2 cellular contexts compared by ENCODE assay signal in the genomic region with DNA sequence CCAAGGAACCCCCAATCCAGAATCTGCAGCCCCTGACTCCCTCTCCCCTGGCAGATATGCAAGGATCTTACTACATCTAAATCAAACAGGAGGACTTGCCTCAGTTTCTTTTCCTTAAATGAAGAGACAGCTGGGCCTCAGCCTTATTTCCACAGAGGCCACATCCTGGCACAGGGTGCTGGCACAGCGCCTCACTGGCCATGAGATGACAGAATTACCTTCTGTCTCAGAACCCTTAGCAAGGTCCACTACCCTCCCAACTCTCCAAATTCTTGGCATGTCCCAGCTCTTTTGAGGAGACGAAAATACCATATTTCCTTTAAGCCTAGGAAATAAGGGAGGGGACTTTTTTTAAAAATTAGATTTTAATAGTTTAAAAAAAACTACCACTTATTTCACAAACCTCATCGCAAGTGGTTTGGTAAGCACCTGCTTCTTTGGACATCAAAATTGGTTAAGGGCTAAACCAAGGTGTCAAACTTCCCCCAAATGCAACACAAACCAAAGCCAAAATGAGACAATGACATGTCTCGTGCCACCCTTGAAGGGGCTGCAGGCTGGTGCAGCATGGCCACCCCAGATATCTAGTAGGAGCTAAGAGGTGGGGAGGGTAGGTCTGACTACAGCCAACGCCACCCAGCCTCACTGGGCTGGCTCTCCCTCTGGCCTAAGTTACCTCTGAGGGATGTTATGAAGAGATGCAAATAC.
TF ChIP-seq lines count a peak whose summit lies in the region.

No MANE protein-coding gene starts in this region.

TF ChIP-seq in liver, 16 proteins besides CTCF, POLR2A, EP300 and RAD21:
- TF ChIP-seq, protein P1, sequence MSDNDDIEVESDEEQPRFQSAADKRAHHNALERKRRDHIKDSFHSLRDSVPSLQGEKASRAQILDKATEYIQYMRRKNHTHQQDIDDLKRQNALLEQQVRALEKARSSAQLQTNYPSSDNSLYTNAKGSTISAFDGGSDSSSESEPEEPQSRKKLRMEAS (IDR thresholded peaks at IDR 0.05) = no peak
- TF ChIP-seq, protein P2, sequence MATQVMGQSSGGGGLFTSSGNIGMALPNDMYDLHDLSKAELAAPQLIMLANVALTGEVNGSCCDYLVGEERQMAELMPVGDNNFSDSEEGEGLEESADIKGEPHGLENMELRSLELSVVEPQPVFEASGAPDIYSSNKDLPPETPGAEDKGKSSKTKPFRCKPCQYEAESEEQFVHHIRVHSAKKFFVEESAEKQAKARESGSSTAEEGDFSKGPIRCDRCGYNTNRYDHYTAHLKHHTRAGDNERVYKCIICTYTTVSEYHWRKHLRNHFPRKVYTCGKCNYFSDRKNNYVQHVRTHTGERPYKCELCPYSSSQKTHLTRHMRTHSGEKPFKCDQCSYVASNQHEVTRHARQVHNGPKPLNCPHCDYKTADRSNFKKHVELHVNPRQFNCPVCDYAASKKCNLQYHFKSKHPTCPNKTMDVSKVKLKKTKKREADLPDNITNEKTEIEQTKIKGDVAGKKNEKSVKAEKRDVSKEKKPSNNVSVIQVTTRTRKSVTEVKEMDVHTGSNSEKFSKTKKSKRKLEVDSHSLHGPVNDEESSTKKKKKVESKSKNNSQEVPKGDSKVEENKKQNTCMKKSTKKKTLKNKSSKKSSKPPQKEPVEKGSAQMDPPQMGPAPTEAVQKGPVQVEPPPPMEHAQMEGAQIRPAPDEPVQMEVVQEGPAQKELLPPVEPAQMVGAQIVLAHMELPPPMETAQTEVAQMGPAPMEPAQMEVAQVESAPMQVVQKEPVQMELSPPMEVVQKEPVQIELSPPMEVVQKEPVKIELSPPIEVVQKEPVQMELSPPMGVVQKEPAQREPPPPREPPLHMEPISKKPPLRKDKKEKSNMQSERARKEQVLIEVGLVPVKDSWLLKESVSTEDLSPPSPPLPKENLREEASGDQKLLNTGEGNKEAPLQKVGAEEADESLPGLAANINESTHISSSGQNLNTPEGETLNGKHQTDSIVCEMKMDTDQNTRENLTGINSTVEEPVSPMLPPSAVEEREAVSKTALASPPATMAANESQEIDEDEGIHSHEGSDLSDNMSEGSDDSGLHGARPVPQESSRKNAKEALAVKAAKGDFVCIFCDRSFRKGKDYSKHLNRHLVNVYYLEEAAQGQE (IDR thresholded peaks at IDR 0.05) = no peak
- TF ChIP-seq NR2F2 (IDR thresholded peaks at IDR 0.05) (no peak), EGR1 (IDR thresholded peaks at IDR 0.05; ENCODE audit: low read depth in 2 of 2) (no peak), TAF1 (conservative IDR thresholded peaks at IDR 0.05) (no peak), RXRA (IDR thresholded peaks at IDR 0.05) (no peak), JUND (IDR thresholded peaks at IDR 0.05) (no peak), YY1 (IDR thresholded peaks at IDR 0.05) (no peak), FOXA2 (IDR thresholded peaks at IDR 0.05) (no peak), GABPA (IDR thresholded peaks at IDR 0.05 in 1 of 2, conservative IDR thresholded peaks at IDR 0.05 in 1 of 2) (no peak), FOXA1 (IDR thresholded peaks at IDR 0.05) (no peak), HNF4G (IDR thresholded peaks at IDR 0.05) (no peak), HNF4A (conservative IDR thresholded peaks at IDR 0.05) (no peak), SP1 (IDR thresholded peaks at IDR 0.05) (no peak)
- TF ChIP-seq, protein P3, sequence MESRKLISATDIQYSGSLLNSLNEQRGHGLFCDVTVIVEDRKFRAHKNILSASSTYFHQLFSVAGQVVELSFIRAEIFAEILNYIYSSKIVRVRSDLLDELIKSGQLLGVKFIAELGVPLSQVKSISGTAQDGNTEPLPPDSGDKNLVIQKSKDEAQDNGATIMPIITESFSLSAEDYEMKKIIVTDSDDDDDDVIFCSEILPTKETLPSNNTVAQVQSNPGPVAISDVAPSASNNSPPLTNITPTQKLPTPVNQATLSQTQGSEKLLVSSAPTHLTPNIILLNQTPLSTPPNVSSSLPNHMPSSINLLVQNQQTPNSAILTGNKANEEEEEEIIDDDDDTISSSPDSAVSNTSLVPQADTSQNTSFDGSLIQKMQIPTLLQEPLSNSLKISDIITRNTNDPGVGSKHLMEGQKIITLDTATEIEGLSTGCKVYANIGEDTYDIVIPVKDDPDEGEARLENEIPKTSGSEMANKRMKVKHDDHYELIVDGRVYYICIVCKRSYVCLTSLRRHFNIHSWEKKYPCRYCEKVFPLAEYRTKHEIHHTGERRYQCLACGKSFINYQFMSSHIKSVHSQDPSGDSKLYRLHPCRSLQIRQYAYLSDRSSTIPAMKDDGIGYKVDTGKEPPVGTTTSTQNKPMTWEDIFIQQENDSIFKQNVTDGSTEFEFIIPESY (IDR thresholded peaks at IDR 0.05) = no peak
- TF ChIP-seq, protein P4, sequence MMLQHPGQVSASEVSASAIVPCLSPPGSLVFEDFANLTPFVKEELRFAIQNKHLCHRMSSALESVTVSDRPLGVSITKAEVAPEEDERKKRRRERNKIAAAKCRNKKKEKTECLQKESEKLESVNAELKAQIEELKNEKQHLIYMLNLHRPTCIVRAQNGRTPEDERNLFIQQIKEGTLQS (IDR thresholded peaks at IDR 0.05) = no peak

TF ChIP-seq in HepG2, 621 proteins besides CTCF, POLR2A, EP300 and RAD21:
- TF ChIP-seq SIX4 (CRISPR knock-in tag; IDR thresholded peaks at IDR 0.05) = no peak
- no peak for TF ChIP-seq ZNF136 (CRISPR knock-in tag; IDR thresholded peaks at IDR 0.05; ENCODE audit: low read depth)
- TF ChIP-seq FOXA1 (IDR thresholded peaks at IDR 0.05) = no peak
- no peak for TF ChIP-seq FOXA1 (CRISPR knock-in tag; IDR thresholded peaks at IDR 0.05)
- TF ChIP-seq ZNF225 (CRISPR knock-in tag; IDR thresholded peaks at IDR 0.05) = no peak
- no peak for TF ChIP-seq ZNF160 (CRISPR knock-in tag; IDR thresholded peaks at IDR 0.05)
- no peak for TF ChIP-seq ZNF441 (CRISPR knock-in tag; IDR thresholded peaks at IDR 0.05; ENCODE audit: borderline replicate concordance)
- no peak for TF ChIP-seq ZNF564 (CRISPR knock-in tag; IDR thresholded peaks at IDR 0.05)
- TF ChIP-seq AGO2 (optimal IDR thresholded peaks at IDR 0.05; ENCODE audit: low read depth, low read length) = no peak
- TF ChIP-seq CBX1 (IDR thresholded peaks at IDR 0.05; ENCODE audit: low read depth) = no peak
